In genomic region chr17:72122002-72122310, GRCh38 we compare ENCODE assay signal across 9 cellular contexts. TPM values are rescaled to one million over a fixed set of nuclear protein-coding genes. Genes with fewer than 3 reads are reported as not detected.
A peak's percentile ranks its signal among the peaks of the same experiment; 100 is the strongest.
DNase-seq lines count a peak whose midpoint lies in the region; ATAC-seq and TF ChIP-seq lines count a peak whose summit lies in the region.
"Had no signal": no experiment of that assay in that cellular context is flagged by ENCODE, and none has a peak within 500 bp of the region (broad histone marks: within the 10 kb centered on the region; RNA-seq: fewer than 3 reads in every experiment).

No MANE protein-coding gene starts in this region.

- peak overlapping the region; percentile 95 for H3K27ac ChIP-seq in HEK293 (ENCODE audit: extremely low read depth, low read depth, low read length)
- peak overlapping the region; percentile 37 to 51 for H3K27ac ChIP-seq in lung (ENCODE audit: low read depth in 1 of 2, low read length in 1 of 2)

- intact Hi-C loops in MCF 10A (cut with micrococcal nuclease) = loop anchor here (1.0 kb wide), 1 partner anchor 240 kb away; no protein-coding TSS in a partner anchor

- H3K27me3 ChIP-seq in lung (ENCODE audit: control insufficient read depth, insufficient read depth) = peaks cover 6% of the 10 kb centered on the region

- H3K36me3 ChIP-seq in HEK293 (ENCODE audit: control insufficient read depth in 2 of 2, insufficient read depth in 1 of 2, low read length in 2 of 2) = peaks cover 20 to 26% of the 10 kb centered on the region in 2 experiments
- no peaks in the 10 kb centered on the region for H3K36me3 ChIP-seq in lung (ENCODE audit: control insufficient read depth in 2 of 2, insufficient read depth in 2 of 2, low read length in 2 of 2)

- no peaks in the 10 kb centered on the region for H3K27me3 Mint-ChIP-seq in MCF 10A (ENCODE audit: insufficient read depth, unreplicated experiment)

- no peaks in the 10 kb centered on the region for H3K36me3 Mint-ChIP-seq in MCF 10A (ENCODE audit: insufficient read depth, unreplicated experiment)

- H3K4me1 ChIP-seq in HEK293 (ENCODE audit: control insufficient read depth, insufficient read depth, low read length) = peaks cover 29% of the 10 kb centered on the region
- H3K4me1 ChIP-seq in lung (ENCODE audit: control insufficient read depth in 2 of 2, insufficient read depth in 2 of 2, low read length in 2 of 2) = peaks cover 0 to 23% of the 10 kb centered on the region in 2 donors

- POLR2A ChIA-PET in HEK293 (lab: Yijun Ruan, JAX) (interaction anchor here (0.6 to 2.5 kb wide), 17 partner anchors 11 to 871 kb away, joined by 3 to 45 read pairs (median 6); no protein-coding TSS in a partner anchor), MCF 10A (lab: Yijun Ruan, JAX) (interaction anchor here (0.5 to 1.7 kb wide), 8 partner anchors 15 to 1265 kb away, joined by 3 to 8 read pairs (median 3); no protein-coding TSS in a partner anchor)

- in situ Hi-C loops in ACHN (cut with HindIII; ENCODE audit: low pct_ligation_motif_present, low pct_unique_long_range_greater_than_20kb, low sequenced_read_pairs) = no loop called here

- H3K9me3 ChIP-seq in HEK293 (ENCODE audit: control insufficient read depth, insufficient read depth, low read depth, low read length) = no peaks in the 10 kb centered on the region
- H3K9me3 ChIP-seq in lung (ENCODE audit: control insufficient read depth in 2 of 2, insufficient read depth in 1 of 2, low read length in 1 of 2) = peaks cover 0 to 3% of the 10 kb centered on the region in 2 donors

- CTCF ChIA-PET in HEK293 (lab: Yijun Ruan, JAX) (interaction anchor here (0.6 to 2.1 kb wide), 11 partner anchors 10 to 1044 kb away, joined by 3 to 13 read pairs (median 3); no protein-coding TSS in a partner anchor), MCF 10A (lab: Yijun Ruan, JAX) (interaction anchor here (0.6 to 1.7 kb wide), 4 partner anchors 10 to 649 kb away, joined by 3 to 5 read pairs (median 4); no protein-coding TSS in a partner anchor)

- no TSS peak for BruUV-seq in MCF 10A (replicated peaks; lab: Mats Ljungman, UMichigan)

- 2 to 4% methylated on average over 14 of the region's 14 CpGs for WGBS in lung, 2 donors

- H3K4me3 Mint-ChIP-seq in MCF 10A (ENCODE audit: unreplicated experiment) = peak overlapping the region; percentile 97
- H3K4me3 Mint-ChIP-seq: central memory CD8-positive, alpha-beta T cell had no signal

- H3K27ac Mint-ChIP-seq in MCF 10A (ENCODE audit: low read depth, unreplicated experiment) = no peak overlapping the region

- peaks cover 31% of the 10 kb centered on the region for H3K4me1 Mint-ChIP-seq in MCF 10A (ENCODE audit: insufficient read depth, unreplicated experiment)

- no peak; the same call in 1 of the 2 replicates for TF ChIP-seq CTCF in HEK293 (tag by site-specific recombination; IDR thresholded peaks at IDR 0.05)
- no peak for TF ChIP-seq CTCF in MCF 10A (IDR thresholded peaks at IDR 0.05; ENCODE audit: unreplicated experiment)
- no peak for TF ChIP-seq CTCF in lung (IDR thresholded peaks at IDR 0.05; ENCODE audit: control extremely low read depth, extremely low read depth)

- peak; percentile 18 for DNase-seq in ACHN
- DNase-seq in MCF 10A (ENCODE audit: unreplicated experiment) = peak; percentile 28
- DNase-seq in lung (ENCODE audit: low spot score) = no peak
- no peak for DNase-seq in SKM-1 treated with dmso at 0.1 percent for 144 hours (lab: John Stamatoyannopoulos, UW; ENCODE audit: unreplicated experiment)
- no peak for DNase-seq in medulla oblongata (ENCODE audit: extremely low spot score)
- no peak for DNase-seq in stimulated activated naive CD4-positive, alpha-beta T cell (lab: John Stamatoyannopoulos, UW)
- no peak for DNase-seq in NCI-H2081 treated with DMSO at 0.1 percent for 48 hours (lab: John Stamatoyannopoulos, UW)

- no peak for ATAC-seq in lung (ENCODE audit: insufficient read depth, low FRiP score)

- H3K4me3 ChIP-seq in HEK293 (ENCODE audit: low read depth, low read length) (peak overlapping the region; percentile 89), lung (peak overlapping the region; percentile 50)

- no peaks in the 10 kb centered on the region for H3K9me3 Mint-ChIP-seq in MCF 10A (ENCODE audit: unreplicated experiment)

TF ChIP-seq in HEK293, 187 proteins besides CTCF, POLR2A, EP300 and RAD21 (continues in another document):
- TF ChIP-seq ZNF549 (tag by site-specific recombination; IDR thresholded peaks at IDR 0.05) = no peak
- no peak for TF ChIP-seq GLI2 (tag by site-specific recombination; IDR thresholded peaks at IDR 0.05; ENCODE audit: borderline replicate concordance, low read depth)
- 0 out of 2 replicates have a peak, but pooled peaks have one; percentile 14 for TF ChIP-seq HIC1 (tag by site-specific recombination; IDR thresholded peaks at IDR 0.05)
- no peak for TF ChIP-seq ZNF791 (tag by site-specific recombination; IDR thresholded peaks at IDR 0.05)
- TF ChIP-seq ZNF341 (tag by site-specific recombination; IDR thresholded peaks at IDR 0.05; ENCODE audit: low read depth) = peak; percentile 92
- TF ChIP-seq WT1 (tag by site-specific recombination; IDR thresholded peaks at IDR 0.05) = peak; percentile 49
- peak; percentile 68 for TF ChIP-seq GLIS2 (tag by site-specific recombination; IDR thresholded peaks at IDR 0.05)
- TF ChIP-seq ATF2 (tag by site-specific recombination; IDR thresholded peaks at IDR 0.05; ENCODE audit: low read depth) = no peak
- TF ChIP-seq ZIC2 (tag by site-specific recombination; IDR thresholded peaks at IDR 0.05) = peak; percentile 36
- TF ChIP-seq ZNF335 (tag by site-specific recombination; conservative IDR thresholded peaks at IDR 0.05) = peak; percentile 10; the same call in 1 of the 2 replicates
- TF ChIP-seq ZBTB17 (tag by site-specific recombination; IDR thresholded peaks at IDR 0.05) = peak; percentile 51
- peak; percentile 68 for TF ChIP-seq ZBTB20 (tag by site-specific recombination; IDR thresholded peaks at IDR 0.05)
- TF ChIP-seq ZFHX2 (tag by site-specific recombination; conservative IDR thresholded peaks at IDR 0.05) = peak; percentile 90
- TF ChIP-seq ZNF398 (tag by site-specific recombination; IDR thresholded peaks at IDR 0.05) = peak; percentile 95
- no peak for TF ChIP-seq ZNF777 (tag by site-specific recombination; IDR thresholded peaks at IDR 0.05; ENCODE audit: borderline replicate concordance)
- TF ChIP-seq ZNF830 (tag by site-specific recombination; IDR thresholded peaks at IDR 0.05; ENCODE audit: low read depth) = no peak
- no peak for TF ChIP-seq ZSCAN23 (tag by site-specific recombination; IDR thresholded peaks at IDR 0.05)
- TF ChIP-seq ZNF37A (tag by site-specific recombination; IDR thresholded peaks at IDR 0.05) = no peak
- TF ChIP-seq ZNF2 (tag by site-specific recombination; IDR thresholded peaks at IDR 0.05) = no peak

RNA-seq across cellular contexts. Expression of gene SOX9, which starts 1.1 kb away (rescaled TPM):
- total RNA-seq in MCF 10A (2022) (2.6 and 4.5 TPM in 2 replicates), lung (10 to 100 TPM in 1 of 2 donors, 1 to 10 TPM in 1; 4.4 to 19.2 TPM)
- polyA plus RNA-seq in lung = 1 to 10 TPM; 2.3 to 3.1 TPM

Comparison
In these comparisons a context has a peak if more than half of its experiments do, and no peak if none do; other contexts are left out.
1. DNase-seq: peak in ACHN (single experiment) and MCF 10A (single experiment); none in lung (single experiment), SKM-1 treated with dmso at 0.1 percent for 144 hours (single experiment), medulla oblongata (single experiment), stimulated activated naive CD4-positive, alpha-beta T cell (0 of 6) and NCI-H2081 treated with DMSO at 0.1 percent for 48 hours (single experiment).